ENCODE assay signal across 1 cellular context in the genomic region with DNA sequence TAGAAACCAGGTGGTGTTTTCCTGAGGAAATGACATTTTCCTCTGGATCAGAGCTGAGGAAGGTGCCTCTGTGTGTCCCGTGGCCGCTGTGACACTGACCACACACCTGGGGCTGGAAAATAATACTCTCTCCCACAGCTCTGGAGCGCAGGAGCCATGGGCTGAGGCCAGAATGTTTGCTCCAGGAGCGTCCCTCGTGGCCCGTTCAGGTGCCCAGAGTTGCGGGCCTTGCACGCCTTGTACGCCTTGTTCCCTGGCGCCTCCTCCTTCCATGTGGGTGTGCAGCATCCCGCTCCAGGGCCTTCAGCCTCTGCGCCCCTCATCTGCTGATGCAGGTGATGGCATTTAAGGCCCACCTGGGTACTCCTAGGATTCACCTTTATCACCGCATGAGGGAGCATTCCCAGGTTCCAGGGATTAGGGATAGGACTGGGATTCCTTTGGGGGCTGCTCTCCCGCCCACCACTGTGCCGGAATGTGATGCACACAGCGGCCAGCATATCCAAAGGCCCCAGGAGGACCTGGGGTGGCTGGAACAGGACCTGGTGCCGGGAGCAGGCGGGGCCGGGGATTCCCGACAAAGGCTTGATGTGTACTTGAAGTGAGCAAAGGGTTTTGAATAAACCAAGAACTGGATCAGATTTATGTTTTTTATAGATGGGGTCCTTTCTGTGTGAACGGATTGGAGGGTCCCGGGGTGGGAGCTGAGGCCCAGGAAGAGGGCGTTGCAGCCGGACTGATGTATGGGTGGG.
TF ChIP-seq lines count a peak whose summit lies in the region.

No MANE protein-coding gene starts in this region.

TF ChIP-seq in endothelial cell of umbilical vein, 7 proteins besides CTCF, POLR2A, EP300 and RAD21:
- TF ChIP-seq JUN (IDR thresholded peaks at IDR 0.05; ENCODE audit: borderline replicate concordance, insufficient read depth, insufficient read length, low read depth), result no peak
- TF ChIP-seq POLR2AphosphoS5 (IDR thresholded peaks at IDR 0.05; ENCODE audit: insufficient read depth, low read depth, low read length), result peak; percentile 16
- no peak for TF ChIP-seq GATA2 (IDR thresholded peaks at IDR 0.05; ENCODE audit: insufficient read depth, insufficient read length, low read depth, low read length)
- TF ChIP-seq MYC (IDR thresholded peaks at IDR 0.05; ENCODE audit: low read depth, low read length), result no peak
- TF ChIP-seq EZH2 (IDR thresholded peaks at IDR 0.05; ENCODE audit: borderline replicate concordance, low read depth, low read length, severe bottlenecking), result no peak
- TF ChIP-seq FOS (IDR thresholded peaks at IDR 0.05; ENCODE audit: borderline replicate concordance, insufficient read depth, low read length), result no peak
- TF ChIP-seq, protein P1, sequence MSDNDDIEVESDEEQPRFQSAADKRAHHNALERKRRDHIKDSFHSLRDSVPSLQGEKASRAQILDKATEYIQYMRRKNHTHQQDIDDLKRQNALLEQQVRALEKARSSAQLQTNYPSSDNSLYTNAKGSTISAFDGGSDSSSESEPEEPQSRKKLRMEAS (IDR thresholded peaks at IDR 0.05; ENCODE audit: insufficient read depth, insufficient read length), result no peak
